In genomic region chrX:15761564-15762191, GRCh38 we compare ENCODE assay signal across 8 cellular contexts. TPM values are rescaled to one million over a fixed set of nuclear protein-coding genes. Genes with fewer than 3 reads are reported as not detected.
DNase-seq lines count a peak whose midpoint lies in the region; ATAC-seq and TF ChIP-seq lines count a peak whose summit lies in the region.

No MANE protein-coding gene starts in this region.

- H3K9me3 ChIP-seq in PC-9 (ENCODE audit: insufficient read depth, low read depth) (no peaks in the 10 kb centered on the region), mammary epithelial cell (replicated peaks; ENCODE audit: insufficient read depth, low read length) (no peaks in the 10 kb centered on the region), lower lobe of right lung (no peaks in the 10 kb centered on the region)

- H2AFZ ChIP-seq in PC-9 (no peak overlapping the region), mammary epithelial cell (ENCODE audit: low read depth, low read length) (no peak overlapping the region)

- H4K20me1 ChIP-seq in PC-9 (ENCODE audit: insufficient read depth) = no peaks in the 10 kb centered on the region
- H4K20me1 ChIP-seq in mammary epithelial cell (ENCODE audit: insufficient read depth, low read length) = no peaks in the 10 kb centered on the region

- H3K4me1 ChIP-seq in PC-9 (replicated peaks; ENCODE audit: insufficient read depth) = no peaks in the 10 kb centered on the region
- no peaks in the 10 kb centered on the region for H3K4me1 ChIP-seq in mammary epithelial cell (ENCODE audit: insufficient read depth, low read length)
- H3K4me1 ChIP-seq in lower lobe of right lung = no peaks in the 10 kb centered on the region

- no peaks in the 10 kb centered on the region for H3K27me3 ChIP-seq in PC-9 (ENCODE audit: insufficient read depth, low read depth)
- H3K27me3 ChIP-seq in mammary epithelial cell (ENCODE audit: insufficient read depth, low read length) = no peaks in the 10 kb centered on the region
- no peaks in the 10 kb centered on the region for H3K27me3 ChIP-seq in lower lobe of right lung (ENCODE audit: low read depth)

- H3K36me3 ChIP-seq in PC-9 (ENCODE audit: low read depth) = no peaks in the 10 kb centered on the region
- no peaks in the 10 kb centered on the region for H3K36me3 ChIP-seq in mammary epithelial cell (ENCODE audit: insufficient read depth, low read length)
- no peaks in the 10 kb centered on the region for H3K36me3 ChIP-seq in lower lobe of right lung

- POLR2A ChIA-PET in PC-9 (lab: Charles Lee; ENCODE audit: unreplicated experiment) = no interaction called here

- no TSS peak for BruUV-seq in PC-9 (replicated peaks; lab: Mats Ljungman, UMichigan)
- no TSS peak for BruUV-seq in mammary epithelial cell (replicated peaks; lab: Mats Ljungman, UMichigan)

- H3K9me2 ChIP-seq in PC-9 (ENCODE audit: insufficient read depth) = no peaks in the 10 kb centered on the region

- H3F3A ChIP-seq in PC-9 (ENCODE audit: insufficient read depth, low read depth) = no peaks in the 10 kb centered on the region

- H3K79me2 ChIP-seq in PC-9 (ENCODE audit: low read depth) = no peaks in the 10 kb centered on the region
- no peaks in the 10 kb centered on the region for H3K79me2 ChIP-seq in mammary epithelial cell (ENCODE audit: insufficient read depth, low read length)

- dilution Hi-C loops in mammary epithelial cell (cut with HindIII; ENCODE audit: low sequenced_read_pairs) = no loop called here

- intact Hi-C loops in PC-9 (cut with micrococcal nuclease; ENCODE audit: unreplicated experiment) = no loop called here
- intact Hi-C loops in mammary epithelial cell (cut with micrococcal nuclease) = loop anchor here (2.0 to 10.0 kb wide), 4 partner anchors 153 to 933 kb away; no protein-coding TSS in a partner anchor
- intact Hi-C loops in lower lobe of right lung (cut with DNase I) = no loop called here

- peak; percentile 69 for TF ChIP-seq CTCF in PC-9 (conservative IDR thresholded peaks at IDR 0.05)
- TF ChIP-seq CTCF in mammary epithelial cell (conservative IDR thresholded peaks at IDR 0.05 in 1 of 2, IDR thresholded peaks at IDR 0.05 in 1 of 2; ENCODE audit: extremely low read depth in 1 of 2, insufficient read depth in 1 of 2, low read depth in 1 of 2, low read length in 2 of 2) = peak; percentile 70 to 81
- peak; percentile 66 for TF ChIP-seq CTCF in lower lobe of right lung (IDR thresholded peaks at IDR 0.05)

- no peak overlapping the region for H3K9ac ChIP-seq in mammary epithelial cell (ENCODE audit: insufficient read depth, low read length)

- DNase-seq in NCI-H2081 (lab: John Stamatoyannopoulos, UW) = peak; percentile 33 to 40
- no peak for DNase-seq in NCI-H2081 treated with DMSO at 0.1 percent for 48 hours (lab: John Stamatoyannopoulos, UW)
- DNase-seq in PC-9 = peak in 1 of 2 experiments; percentile 7
- DNase-seq in mammary epithelial cell = no peak
- no peak for DNase-seq in lower lobe of right lung
- no peak for DNase-seq in T1000 (lab: John Stamatoyannopoulos, UW)

- CTCF ChIA-PET in PC-9 (lab: Charles Lee) = no interaction called here
- CTCF ChIA-PET in mammary epithelial cell (lab: Charles Lee; ENCODE audit: low non-redundant PET) = no interaction called here

- H3K27ac ChIP-seq in PC-9 (no peak overlapping the region), mammary epithelial cell (ENCODE audit: insufficient read depth, low read depth, low read length) (no peak overlapping the region), lower lobe of right lung (no peak overlapping the region)

- ATAC-seq in GM21717 (IDR thresholded peaks at IDR 0.05; ENCODE audit: unreplicated experiment) (peak; percentile 73), lower lobe of right lung (no peak), GM19395 (IDR thresholded peaks at IDR 0.05; ENCODE audit: unreplicated experiment) (no peak)

- 62% methylated on average over 5 of the region's 8 CpGs for WGBS in mammary epithelial cell (ENCODE audit: low coverage, missing lambda C conversion rate)

- H3K4me3 ChIP-seq in PC-9 (no peak overlapping the region), mammary epithelial cell (replicated peaks in 1 of 3; ENCODE audit: insufficient read depth in 1 of 3, low read depth in 2 of 3, low read length in 3 of 3) (no peak overlapping the region), lower lobe of right lung (no peak overlapping the region)

- H3K4me2 ChIP-seq in PC-9 (no peak overlapping the region), mammary epithelial cell (ENCODE audit: insufficient read depth, low read depth, low read length) (no peak overlapping the region)

- in situ Hi-C loops in mammary epithelial cell (cut with MboI; ENCODE audit: low sequenced_read_pairs in 2 of 2) = no loop called here

RNA-seq across cellular contexts. Expression of gene CA5B, which starts 23.6 kb away (rescaled TPM):
- total RNA-seq in PC-9 (2021) (10.9 and 12.1 TPM in 2 replicates), mammary epithelial cell (10 to 100 TPM in 1 of 2 donors, 1 to 10 TPM in 1; 7.0 to 15.6 TPM), lower lobe of right lung (12.6 TPM)
- 4.1 TPM for polyA plus RNA-seq in mammary epithelial cell
- 6.9 TPM for polyA minus RNA-seq in mammary epithelial cell

RNA-seq across cellular contexts. Expression of gene ZRSR2, which starts 28.6 kb away (rescaled TPM):
- total RNA-seq in PC-9 (2021) (7.2 and 7.6 TPM in 2 replicates), mammary epithelial cell (10 to 100 TPM in 1 of 2 donors, 1 to 10 TPM in 1; 2.5 to 20.3 TPM), lower lobe of right lung (11.3 TPM)
- polyA plus RNA-seq in mammary epithelial cell = 7.4 TPM
- polyA minus RNA-seq in mammary epithelial cell = 3.4 TPM

Comparison
In these comparisons a context has a peak if more than half of its experiments do, and no peak if none do; other contexts are left out.
1. DNase-seq: peak in NCI-H2081 (2 of 2); none in NCI-H2081 treated with DMSO at 0.1 percent for 48 hours (single experiment), mammary epithelial cell (single experiment), lower lobe of right lung (single experiment) and T1000 (single experiment).
2. Peak in every context shown above with its lines, with median percentiles within 50 percentile points of each other: CTCF ChIP-seq.